Comparison of ENCODE assay signal across 7 cellular contexts in genomic region chr9:128819716-128820664, GRCh38. TPM values are rescaled to one million over a fixed set of nuclear protein-coding genes. Genes with fewer than 3 reads are reported as not detected.
DNase-seq lines count a peak whose midpoint lies in the region; ATAC-seq and TF ChIP-seq lines count a peak whose summit lies in the region.

No MANE protein-coding gene starts in this region.

- peaks cover 3% of the 10 kb centered on the region for H3K4me1 Mint-ChIP-seq in endothelial cell (ENCODE audit: unreplicated experiment)

- H3K9me3 Mint-ChIP-seq in endothelial cell (ENCODE audit: unreplicated experiment), result no peaks in the 10 kb centered on the region

- peaks cover 50% of the 10 kb centered on the region for H3K36me3 ChIP-seq in OCI-LY7 (ENCODE audit: insufficient read depth, low read length)
- H3K36me3 ChIP-seq in neural cell (ENCODE audit: insufficient read depth, low read length), result no peaks in the 10 kb centered on the region

- H2AFZ ChIP-seq in OCI-LY7 (ENCODE audit: low read length) (no peak overlapping the region), neural cell (ENCODE audit: low read depth, low read length) (no peak overlapping the region)

- CTCF ChIA-PET in HEK293T (lab: Yijun Ruan, JAX), result interaction anchor here (0.8 to 2.8 kb wide), 3 partner anchors 10 to 87 kb away, joined by 3 to 20 read pairs (median 5); partner anchors contain the start of gene SPOUT1
- CTCF ChIA-PET in OCI-LY7 (lab: Charles Lee; ENCODE audit: unreplicated experiment), result interaction anchor here (0.6 kb wide), 1 partner anchor 156 kb away, joined by 4 read pairs; no protein-coding TSS in a partner anchor

- H4K20me1 ChIP-seq in OCI-LY7 (ENCODE audit: insufficient read depth, low read length) (0 out of 2 replicates have a peak, but pooled peaks cover 4% of the 10 kb centered on the region), neural cell (ENCODE audit: insufficient read depth) (no peaks in the 10 kb centered on the region)

- H3K4me1 ChIP-seq in OCI-LY7 (ENCODE audit: insufficient read depth, low read length, poor library complexity, severe bottlenecking), result peaks cover 23% of the 10 kb centered on the region

- H3K9me3 ChIP-seq in OCI-LY7 (ENCODE audit: low read length) (no peaks in the 10 kb centered on the region), neural cell (ENCODE audit: low read length) (no peaks in the 10 kb centered on the region)

- H3K27me3 Mint-ChIP-seq in endothelial cell (ENCODE audit: unreplicated experiment), result peaks cover 12% of the 10 kb centered on the region

- BruUV-seq in OCI-LY7 (replicated peaks; lab: Mats Ljungman, UMichigan), result TSS peak; percentile 36

- no peak for TF ChIP-seq EP300 in neural cell (conservative IDR thresholded peaks at IDR 0.05; ENCODE audit: poor library complexity, severe bottlenecking)

- DNase-seq in HEK293T (ENCODE audit: extremely low spot score) (no peak), OCI-LY7 (ENCODE audit: low spot score) (no peak), endothelial cell (ENCODE audit: low spot score) (no peak), NCI-H1930 (lab: John Stamatoyannopoulos, UW) (no peak)
- no peak for DNase-seq in NK-92 treated with Interleukin-12 subunit alpha and Interleukin-12 subunit beta, amount 100 ng/mL, for 24 hours (lab: John Stamatoyannopoulos, UW)

- peaks cover 9% of the 10 kb centered on the region for H3K36me3 Mint-ChIP-seq in endothelial cell (ENCODE audit: low read depth, unreplicated experiment)

- H3K27ac ChIP-seq in OCI-LY7 (ENCODE audit: low read depth, low read length, poor library complexity, severe bottlenecking), result no peak overlapping the region
- peak overlapping the region; percentile 24 for H3K27ac ChIP-seq in neural cell (ENCODE audit: low read length)

- ATAC-seq in GM21390 (IDR thresholded peaks at IDR 0.05; ENCODE audit: unreplicated experiment), result no peak

- intact Hi-C loops in OCI-LY7 (cut with micrococcal nuclease; ENCODE audit: unreplicated experiment), result loop anchor here (2.0 to 5.0 kb wide), 2 partner anchors 173 to 267 kb away; partner anchors contain the start of gene SPTAN1

- H3K4me2 ChIP-seq in OCI-LY7 (ENCODE audit: low read length), result peak overlapping the region; percentile 96
- peak overlapping the region; percentile 84 for H3K4me2 ChIP-seq in neural cell (ENCODE audit: low read length)

- peak overlapping the region; percentile 71 for H3K9ac ChIP-seq in neural cell (ENCODE audit: low read length)

- no peak overlapping the region for H3K27ac Mint-ChIP-seq in endothelial cell (ENCODE audit: unreplicated experiment)

- peak overlapping the region; percentile 81 for H3K4me3 Mint-ChIP-seq in endothelial cell (ENCODE audit: unreplicated experiment)

- H3K9me2 ChIP-seq in OCI-LY7 (ENCODE audit: insufficient read depth, low read length), result no peaks in the 10 kb centered on the region
- no peaks in the 10 kb centered on the region for H3K9me2 ChIP-seq in neural cell (ENCODE audit: insufficient read depth, low read length)

- H3K4me3 ChIP-seq in OCI-LY7 (ENCODE audit: low read depth, low read length, poor library complexity, severe bottlenecking) (peak overlapping the region; percentile 71), neural cell (ENCODE audit: low read length) (peak overlapping the region; percentile 93)

- no peaks in the 10 kb centered on the region for H3F3A ChIP-seq in neural cell (ENCODE audit: insufficient read depth, low read length, poor library complexity, severe bottlenecking)

- no peaks in the 10 kb centered on the region for H3K27me3 ChIP-seq in neural cell (ENCODE audit: insufficient read depth, low read depth, low read length)

- TF ChIP-seq CTCF in OCI-LY7 (conservative IDR thresholded peaks at IDR 0.05; ENCODE audit: low read length), result no peak
- no peak for TF ChIP-seq CTCF in endothelial cell (IDR thresholded peaks at IDR 0.05; ENCODE audit: unreplicated experiment)
- TF ChIP-seq CTCF in neural cell (IDR thresholded peaks at IDR 0.05; ENCODE audit: poor library complexity, severe bottlenecking), result no peak

- H3K79me2 ChIP-seq in OCI-LY7 (ENCODE audit: insufficient read depth, low read depth, low read length), result 0 out of 2 replicates have a peak, but pooled peaks cover 5% of the 10 kb centered on the region
- H3K79me2 ChIP-seq in neural cell (replicated peaks; ENCODE audit: insufficient read depth, low read length), result no peaks in the 10 kb centered on the region

- no peak for TF ChIP-seq RAD21 in neural cell (conservative IDR thresholded peaks at IDR 0.05)

- POLR2A ChIA-PET in HEK293T (lab: Yijun Ruan, JAX), result interaction anchor here (2.5 to 3.2 kb wide), 2 partner anchors 9 to 11 kb away, joined by 16 to 57 read pairs; partner anchors contain the start of gene SPOUT1
- POLR2A ChIA-PET in OCI-LY7 (lab: Charles Lee), result interaction anchor here (1.0 to 2.6 kb wide), 2 partner anchors 10 to 96 kb away, joined by 3 to 24 read pairs; partner anchors contain the start of genes SPOUT1 and ZDHHC12

TF ChIP-seq in HEK293T, 16 proteins besides CTCF, POLR2A, EP300 and RAD21:
- no peak for TF ChIP-seq SUZ12 (IDR thresholded peaks at IDR 0.05)
- TF ChIP-seq PKNOX1 (IDR thresholded peaks at IDR 0.05), result peak; percentile 71

TF ChIP-seq in neural cell, 6 proteins besides CTCF, POLR2A, EP300 and RAD21:
- TF ChIP-seq TAF1 (IDR thresholded peaks at IDR 0.05; ENCODE audit: low read depth) (no peak), REST (IDR thresholded peaks at IDR 0.05; ENCODE audit: borderline replicate concordance) (no peak), MXI1 (conservative IDR thresholded peaks at IDR 0.05; ENCODE audit: poor library complexity, severe bottlenecking) (no peak), EZH2 (IDR thresholded peaks at IDR 0.05; ENCODE audit: borderline replicate concordance, insufficient read depth, low read length, poor library complexity, severe bottlenecking) (no peak), SMC3 (conservative IDR thresholded peaks at IDR 0.05; ENCODE audit: poor library complexity) (no peak), POLR2AphosphoS5 (IDR thresholded peaks at IDR 0.05) (no peak)

RNA-seq across cellular contexts. Expression of gene ENDOG, which starts 1.7 kb away (rescaled TPM):
- total RNA-seq in OCI-LY7 (2014; rRNA removed; shearing (Covaris generic)), result 31.9 and 35.2 TPM in 2 replicates
- total RNA-seq in OCI-LY7 (2022) (24.8 and 29.4 TPM in 2 replicates), endothelial cell (ENCODE audit: unreplicated experiment) (8.1 TPM)
- polyA plus RNA-seq in neural cell, result 60.1 and 61.5 TPM in 2 replicates
- polyA minus RNA-seq in neural cell, result 29.5 and 36.0 TPM in 2 replicates

RNA-seq across cellular contexts. Expression of gene SPOUT1, which starts 9.6 kb away (rescaled TPM):
- 38.9 and 51.2 TPM in 2 replicates for total RNA-seq in OCI-LY7 (2014; rRNA removed; shearing (Covaris generic))
- total RNA-seq in OCI-LY7 (2022) (47.8 and 52.5 TPM in 2 replicates), endothelial cell (ENCODE audit: unreplicated experiment) (62.1 TPM)
- 26.7 and 34.7 TPM in 2 replicates for polyA plus RNA-seq in neural cell
- 18.3 and 18.4 TPM in 2 replicates for polyA minus RNA-seq in neural cell

RNA-seq across cellular contexts. Expression of gene TBC1D13, which starts 32.9 kb away (rescaled TPM):
- 14.9 and 18.7 TPM in 2 replicates for total RNA-seq in OCI-LY7 (2014; rRNA removed; shearing (Covaris generic))
- 18.9 and 24.7 TPM in 2 replicates for total RNA-seq in OCI-LY7 (2022)
- 58.8 TPM for total RNA-seq in endothelial cell (ENCODE audit: unreplicated experiment)
- polyA plus RNA-seq in neural cell, result 24.4 and 30.0 TPM in 2 replicates
- 16.1 and 16.9 TPM in 2 replicates for polyA minus RNA-seq in neural cell

RNA-seq across cellular contexts. Expression of gene ZER1, which starts 48.3 kb away (rescaled TPM):
- 6.9 and 11.0 TPM in 2 replicates for total RNA-seq in OCI-LY7 (2014; rRNA removed; shearing (Covaris generic))
- total RNA-seq in OCI-LY7 (2022) (15.1 and 20.0 TPM in 2 replicates), endothelial cell (ENCODE audit: unreplicated experiment) (29.2 TPM)
- 30.6 and 32.2 TPM in 2 replicates for polyA plus RNA-seq in neural cell
- 50.4 and 55.2 TPM in 2 replicates for polyA minus RNA-seq in neural cell
